In the genomic region with DNA sequence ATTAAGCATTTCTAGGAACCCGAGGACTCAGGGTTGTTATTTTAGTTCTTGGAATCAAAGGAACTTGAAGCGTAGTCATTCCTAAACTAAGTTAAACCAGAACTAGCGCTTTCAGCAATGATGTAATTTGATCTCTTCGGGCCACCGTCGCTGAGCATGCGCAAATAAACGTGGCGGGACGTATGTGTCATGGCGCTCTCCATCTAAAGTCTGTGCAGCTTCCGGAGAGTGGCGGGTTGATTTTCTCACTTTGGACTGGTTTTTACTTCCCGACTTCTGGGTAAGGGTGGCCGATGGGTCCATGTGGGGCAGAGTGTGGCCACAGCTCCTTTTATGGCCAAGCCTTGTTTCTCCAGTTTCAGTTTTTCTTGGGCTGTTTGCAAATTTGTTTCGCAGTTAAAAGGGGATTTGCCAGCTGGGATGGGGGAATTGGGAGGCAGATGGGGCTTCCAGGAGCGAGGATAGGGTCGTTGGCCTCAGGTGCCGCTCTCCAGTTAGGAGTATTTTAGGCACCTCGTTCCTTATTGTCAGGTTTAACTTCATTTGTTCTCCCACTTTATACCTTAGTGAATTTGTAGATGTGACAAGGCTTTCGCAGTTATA, we compare ENCODE assay signal across 8 cellular contexts. TPM values are rescaled to one million over a fixed set of nuclear protein-coding genes. Genes with fewer than 3 reads are reported as not detected.
DNase-seq lines count a peak whose midpoint lies in the region; ATAC-seq, FAIRE-seq and TF ChIP-seq lines count a peak whose summit lies in the region.

CDKAL1 (plus strand) TSS at position 163 of the 603 bp plus-strand sequence. CDS start 11,894 bp downstream, outside the sequence.

- peaks cover 0 to 3% of the 10 kb centered on the region in 2 donors for H3K27me3 Mint-ChIP-seq in CD8-positive, alpha-beta memory T cell
- H3K27me3 Mint-ChIP-seq in memory B cell: no peaks in the 10 kb centered on the region

- TF ChIP-seq CTCF in H1 (IDR thresholded peaks at IDR 0.05; ENCODE audit: control extremely low read depth in 1 of 3, insufficient read depth in 1 of 3, low read depth in 1 of 3, low read length in 3 of 3): no peak

- H3K9ac ChIP-seq in H1 (replicated peaks in 1 of 4; ENCODE audit: extremely low read depth in 1 of 4, low read depth in 3 of 4, low read length in 3 of 4): peak within 1 kb of the TSS; percentile 93 to 99 (median 94)

- peaks cover 4% of the 10 kb centered on the region for H3K23me2 ChIP-seq in H1 (ENCODE audit: low read depth, low read length)

- no peak for TF ChIP-seq EP300 in H1 (IDR thresholded peaks at IDR 0.05; ENCODE audit: borderline replicate concordance in 1 of 2, low read depth in 2 of 2, low read length in 2 of 2)

- POLR2A ChIA-PET in CD8-positive, alpha-beta memory T cell (lab: Charles Lee): interaction anchor here (0.8 to 1.8 kb wide), 2 partner anchors 215 to 321 kb away, joined by 3 to 11 read pairs; no protein-coding TSS in a partner anchor
- POLR2A ChIA-PET in H1 (lab: Charles Lee; ENCODE audit: partially characterized antibody): interaction anchor here (0.8 to 1.2 kb wide), 4 partner anchors 11 to 991 kb away, joined by 3 to 4 read pairs (median 3); no protein-coding TSS in a partner anchor

- H3K4me3 Mint-ChIP-seq in CD8-positive, alpha-beta memory T cell: peak within 1 kb of the TSS; percentile 95 to 99 (median 98)
- H3K4me3 Mint-ChIP-seq in memory B cell: peak within 1 kb of the TSS; percentile 97

- 2% methylated on average over 21 of the region's 21 CpGs; no CpG with 5 or more reads in 1 of the 2 experiments for WGBS in H1 (ENCODE audit: extremely low coverage in 1 of 2, insufficient coverage in 1 of 2, insufficient read length in 1 of 2, insufficient replicate concordance in 2 of 2, low coverage in 1 of 2, low lambda C conversion rate in 2 of 2, missing lambda C conversion rate in 1 of 2), 2 experiments

- H3K4ac ChIP-seq in H1 (replicated peaks; ENCODE audit: insufficient read length, low read depth, low read length): no peak within 1 kb of the TSS

- H4K91ac ChIP-seq in H1 (replicated peaks; ENCODE audit: insufficient read length, low read length): no peak within 1 kb of the TSS

- peak; percentile 75 for ATAC-seq in GM19468 (IDR thresholded peaks at IDR 0.05; ENCODE audit: extremely low read depth, unreplicated experiment)
- ATAC-seq in memory B cell (ENCODE audit: low read depth): peak; percentile 94

- peak within 1 kb of the TSS; percentile 95 to 99 (median 97) for H3K27ac Mint-ChIP-seq in CD8-positive, alpha-beta memory T cell
- peak within 1 kb of the TSS; percentile 98 for H3K27ac Mint-ChIP-seq in memory B cell

- peak within 1 kb of the TSS; percentile 97; the same call in 1 of the 2 replicates for H3K18ac ChIP-seq in H1 (ENCODE audit: extremely low read depth, low read length)

- no peak for TF ChIP-seq RAD21 in H1 (IDR thresholded peaks at IDR 0.05 in 1 of 2, conservative IDR thresholded peaks at IDR 0.05 in 1 of 2; ENCODE audit: low read depth in 2 of 2, low read length in 2 of 2)

- no peak within 1 kb of the TSS for H3K14ac ChIP-seq in H1 (ENCODE audit: insufficient read length)

- H3K4me1 ChIP-seq in CD8-positive, alpha-beta memory T cell (ENCODE audit: insufficient read depth, low read length): peaks cover 11% of the 10 kb centered on the region
- H3K4me1 ChIP-seq in H1 (replicated peaks in 1 of 4; ENCODE audit: control insufficient read depth in 3 of 4, insufficient read depth in 4 of 4, low read length in 3 of 4): peaks cover 0 to 3% (median 0%) of the 10 kb centered on the region in 4 experiments; a peak in 1 of 7 replicates

- peaks cover 32 to 53% (median 41%) of the 10 kb centered on the region in 3 donors for H3K4me1 Mint-ChIP-seq in CD8-positive, alpha-beta memory T cell
- peaks cover 18% of the 10 kb centered on the region for H3K4me1 Mint-ChIP-seq in memory B cell

- peak within 1 kb of the TSS; percentile 72; the same call in 1 of the 2 replicates for H2BK12ac ChIP-seq in H1 (ENCODE audit: low read depth, low read length)

- peak within 1 kb of the TSS; percentile 50 for H3K56ac ChIP-seq in H1 (replicated peaks; ENCODE audit: insufficient read length, low read depth, low read length)

- no peaks in the 10 kb centered on the region for H3K27me3 ChIP-seq in CD8-positive, alpha-beta memory T cell (ENCODE audit: insufficient read depth, low read length, poor library complexity, severe bottlenecking)
- no peaks in the 10 kb centered on the region for H3K27me3 ChIP-seq in H1 (replicated peaks in 1 of 4; ENCODE audit: control insufficient read depth in 3 of 4, extremely low read depth in 1 of 4, insufficient read depth in 3 of 4, low read length in 3 of 4)

- no peaks in the 10 kb centered on the region for H3K9me3 ChIP-seq in CD8-positive, alpha-beta memory T cell (ENCODE audit: low read length)
- no peaks in the 10 kb centered on the region for H3K9me3 ChIP-seq in H1 (ENCODE audit: insufficient read depth in 2 of 2, low read depth in 1 of 2, low read length in 1 of 2)

- peak within 1 kb of the TSS; percentile 98 for H2AFZ ChIP-seq in H1 (ENCODE audit: low read length)

- H4K5ac ChIP-seq in H1 (ENCODE audit: insufficient read length, low read depth, low read length): peak within 1 kb of the TSS; percentile 89

- H2BK120ac ChIP-seq in H1 (replicated peaks; ENCODE audit: low read depth, low read length): no peak within 1 kb of the TSS

- peak within 1 kb of the TSS; percentile 99; the same call in 1 of the 2 replicates for H4K8ac ChIP-seq in H1 (ENCODE audit: extremely low read depth, insufficient read depth, low read length)

- CTCF ChIA-PET in CD8-positive, alpha-beta memory T cell (lab: Charles Lee): interaction anchor here (2.3 kb wide), 1 partner anchor 130 kb away, joined by 8 read pairs; no protein-coding TSS in a partner anchor
- CTCF ChIA-PET in H1 (lab: Charles Lee; ENCODE audit: partially characterized antibody): interaction anchor here (0.6 kb wide), 2 partner anchors 22 to 921 kb away, joined by 3 read pairs; no protein-coding TSS in a partner anchor

- no peak within 1 kb of the TSS for H2AK5ac ChIP-seq in H1 (ENCODE audit: low read depth, low read length)

- peaks cover 0 to 4% of the 10 kb centered on the region in 2 experiments for H4K20me1 ChIP-seq in H1 (replicated peaks in 1 of 2; ENCODE audit: control insufficient read depth in 1 of 2, insufficient read depth in 2 of 2, low read length in 2 of 2)

- peaks cover 0 to 32% of the 10 kb centered on the region in 2 experiments; a peak in 2 of 4 replicates for H3K79me2 ChIP-seq in H1 (ENCODE audit: control insufficient read depth in 1 of 2, insufficient read depth in 2 of 2, low read length in 2 of 2)

- H2BK5ac ChIP-seq in H1 (ENCODE audit: low read depth, low read length): peak within 1 kb of the TSS; percentile 88

- peak within 1 kb of the TSS; percentile 78 for H3K27ac ChIP-seq in CD8-positive, alpha-beta memory T cell (ENCODE audit: low read depth, low read length)
- peak within 1 kb of the TSS; percentile 84 for H3K27ac ChIP-seq in H1 (ENCODE audit: low read depth, low read length)

- TF ChIP-seq POLR2A in H1 (IDR thresholded peaks at IDR 0.05; ENCODE audit: control extremely low read depth in 1 of 2, low read depth in 2 of 2, low read length in 2 of 2): peak; percentile 75 to 96

- H3K9me3 Mint-ChIP-seq in CD8-positive, alpha-beta memory T cell: no peaks in the 10 kb centered on the region
- no peaks in the 10 kb centered on the region for H3K9me3 Mint-ChIP-seq in memory B cell

- no peak within 1 kb of the TSS for H2BK15ac ChIP-seq in H1 (ENCODE audit: low read length)

- peaks cover 0 to 37% (median 10%) of the 10 kb centered on the region in 3 donors for H3K36me3 Mint-ChIP-seq in CD8-positive, alpha-beta memory T cell
- H3K36me3 Mint-ChIP-seq in memory B cell: peaks cover 6% of the 10 kb centered on the region

- H3K4me3 ChIP-seq in CD8-positive, alpha-beta memory T cell (ENCODE audit: low read length): peak within 1 kb of the TSS; percentile 77
- peak within 1 kb of the TSS; percentile 75 to 96 (median 90) for H3K4me3 ChIP-seq in H1 (ENCODE audit: extremely low read depth in 1 of 4, insufficient read depth in 2 of 4, low read depth in 3 of 4, low read length in 4 of 4)

- no peak within 1 kb of the TSS for H3K23ac ChIP-seq in H1 (ENCODE audit: insufficient read length)

- H3K4me2 ChIP-seq in H1 (ENCODE audit: insufficient read depth in 1 of 2, low read depth in 2 of 2, low read length in 2 of 2): peak within 1 kb of the TSS; percentile 76 to 94

- peak; percentile 81 to 94 (median 86) for DNase-seq in CD8-positive, alpha-beta memory T cell
- DNase-seq in HS-5 (ENCODE audit: low read depth): peak; percentile 77
- peak; percentile 77 for DNase-seq in NK-92 treated with Interleukin-12 subunit alpha and Interleukin-12 subunit beta, amount 100 ng/mL, for 24 hours (lab: John Stamatoyannopoulos, UW)
- peak; percentile 93 for DNase-seq in activated CD8-positive, alpha-beta memory T cell treated with anti-CD3 and anti-CD28 coated beads for 24 hours
- peak; percentile 50 to 88 for DNase-seq in H1 (ENCODE audit: low read depth in 1 of 2, low spot score in 2 of 2)
- DNase-seq in memory B cell (ENCODE audit: low spot score in 2 of 2): peak; percentile 74 to 81
- peak; percentile 68 for DNase-seq in stimulated activated CD8-positive, alpha-beta memory T cell treated with anti-CD3 and anti-CD28 coated beads, Interleukin-12 subunit alpha, Interleukin-12 subunit beta, amount 100 ng/mL, for 24 hours (ENCODE audit: extremely low read depth)

- FAIRE-seq in H1 (lab: Jason Lieb, UNC): peak; percentile 90

- no peak within 1 kb of the TSS for H2BK20ac ChIP-seq in H1 (ENCODE audit: low read length)

- peaks cover 3% of the 10 kb centered on the region; the same call in 1 of the 2 replicates for H3K79me1 ChIP-seq in H1 (ENCODE audit: low read depth, low read length)

- peaks cover 3% of the 10 kb centered on the region for H3K36me3 ChIP-seq in CD8-positive, alpha-beta memory T cell (ENCODE audit: insufficient read depth, low read length)
- no peaks in the 10 kb centered on the region for H3K36me3 ChIP-seq in H1 (ENCODE audit: control insufficient read depth in 2 of 4, insufficient read depth in 4 of 4, low read length in 3 of 4)

TF ChIP-seq in H1, 55 proteins besides CTCF, POLR2A, EP300 and RAD21 (continues in another document):
- TF ChIP-seq BRCA1 (IDR thresholded peaks at IDR 0.05; ENCODE audit: low read depth, low read length): no peak

RNA-seq across cellular contexts. Expression of gene CDKAL1, which starts in this region (rescaled TPM):
- 10 to 100 TPM; 29.6 to 30.2 TPM for total RNA-seq in CD8-positive, alpha-beta memory T cell
- polyA plus RNA-seq in CD8-positive, alpha-beta memory T cell: 26.7 TPM
- 22.7 and 24.6 TPM in 2 replicates for total RNA-seq in H1 (2021; fragmentation: NEBNext Ultra II Directional; extraction: Animal tissue kit (Norgen Biotek cat#: 25700))
- 6.1 and 8.4 TPM in 2 replicates for polyA plus RNA-seq in H1 (2011; rRNA removed)
- 8.2 TPM for polyA plus RNA-seq in H1 (2011; cell fraction: cytosol; rRNA removed)
- polyA plus RNA-seq in H1 (2011; cell fraction: nucleus; rRNA removed): 3.6 TPM
- polyA plus RNA-seq in H1 (2012, experiment 1 of 2): 8.1 to 12.6 TPM (median 9.7 TPM) in 4 replicates
- 2.0 TPM for polyA plus RNA-seq in H1 (2012, experiment 2 of 2)
- 10.5 TPM for polyA plus RNA-seq in H1 (2013, experiment 1 of 2)
- polyA plus RNA-seq in H1 (2013, experiment 2 of 2): 10.0 TPM
- 17.8 and 21.7 TPM in 2 replicates for polyA minus RNA-seq in H1 (2011; rRNA and poly(A)+ RNA removed)
- polyA minus RNA-seq in H1 (2011; cell fraction: cytosol; rRNA and poly(A)+ RNA removed): 16.1 TPM
- 21.9 TPM for polyA minus RNA-seq in H1 (2011; cell fraction: nucleus; rRNA and poly(A)+ RNA removed)

Comparison
In these comparisons a context has a peak if more than half of its experiments do, and no peak if none do; other contexts are left out.
1. Peak in every context shown above with its lines: DNase-seq, ATAC-seq, H3K4me3 ChIP-seq and H3K27ac ChIP-seq.